ENCODE assay signal across 13 cellular contexts in genomic region chrX:45479196-45479834, GRCh38.
DNase-seq lines count a peak whose midpoint lies in the region; ATAC-seq and TF ChIP-seq lines count a peak whose summit lies in the region.
"Had no signal": no experiment of that assay in that cellular context is flagged by ENCODE, and none has a peak within 500 bp of the region (broad histone marks: within the 10 kb centered on the region; RNA-seq: fewer than 3 reads in every experiment).

No MANE protein-coding gene starts in this region.

- peak overlapping the region; percentile 73 to 81 for H3K27ac ChIP-seq in esophagus (ENCODE audit: low read depth in 2 of 2, low read length in 1 of 2)

- H3K9me3 Mint-ChIP-seq in activated T-helper 2 cell treated with anti-CD3 and anti-CD28 coated beads, Interferon-gamma antibody, Interleukin-2, Interleukin-4, amounts not matched to agents 10 μg/mL and 5 μg/mL and 100 μg/mL, durations not matched to agents 14 hours and 24 hours and 36 hours, result no peaks in the 10 kb centered on the region
- H3K9me3 Mint-ChIP-seq: stimulated activated memory B cell treated with anti-CD40 and anti-IgM and Interleukin-4, amounts not matched to agents 10 μg/mL and 1 μg/mL and 100 μg/mL, for 72 hours had no signal

- H3K4me1 Mint-ChIP-seq in activated T-helper 2 cell treated with anti-CD3 and anti-CD28 coated beads, Interferon-gamma antibody, Interleukin-2, Interleukin-4, amounts not matched to agents 10 μg/mL and 5 μg/mL and 100 μg/mL, durations not matched to agents 14 hours and 24 hours and 36 hours (ENCODE audit: low read depth), result peaks cover 6% of the 10 kb centered on the region
- H3K4me1 Mint-ChIP-seq: naive thymus-derived CD8-positive, alpha-beta T cell; stimulated activated memory B cell treated with anti-CD40 and anti-IgM and Interleukin-4, amounts not matched to agents 10 μg/mL and 1 μg/mL and 100 μg/mL, for 72 hours had no signal

- H3K4me3 Mint-ChIP-seq in activated T-helper 2 cell treated with anti-CD3 and anti-CD28 coated beads, Interferon-gamma antibody, Interleukin-2, Interleukin-4, amounts not matched to agents 10 μg/mL and 5 μg/mL and 100 μg/mL, durations not matched to agents 14 hours and 24 hours and 36 hours (ENCODE audit: low read depth), result no peak overlapping the region
- H3K4me3 Mint-ChIP-seq: naive thymus-derived CD8-positive, alpha-beta T cell; stimulated activated memory B cell treated with anti-CD40 and anti-IgM and Interleukin-4, amounts not matched to agents 10 μg/mL and 1 μg/mL and 100 μg/mL, for 72 hours had no signal

- TF ChIP-seq CTCF in GM13977 (IDR thresholded peaks at IDR 0.05; ENCODE audit: extremely low read depth, insufficient read depth, missing control alignments), result no peak

- H3K27ac Mint-ChIP-seq in activated T-helper 2 cell treated with anti-CD3 and anti-CD28 coated beads, Interferon-gamma antibody, Interleukin-2, Interleukin-4, amounts not matched to agents 10 μg/mL and 5 μg/mL and 100 μg/mL, durations not matched to agents 14 hours and 24 hours and 36 hours, result no peak overlapping the region
- H3K27ac Mint-ChIP-seq: naive thymus-derived CD8-positive, alpha-beta T cell; stimulated activated memory B cell treated with anti-CD40 and anti-IgM and Interleukin-4, amounts not matched to agents 10 μg/mL and 1 μg/mL and 100 μg/mL, for 72 hours had no signal

- H3K36me3 ChIP-seq in esophagus (ENCODE audit: control insufficient read depth in 2 of 2, insufficient read depth in 2 of 2, low read length in 1 of 2), result no peaks in the 10 kb centered on the region

- no peaks in the 10 kb centered on the region for H3K27me3 ChIP-seq in esophagus (ENCODE audit: control insufficient read depth in 1 of 2, insufficient read depth in 2 of 2, low read length in 2 of 2)

- 56 to 67% methylated on average over 4 of the region's 4 CpGs for WGBS in esophagus, 2 donors

- no peaks in the 10 kb centered on the region for H3K27me3 Mint-ChIP-seq in activated T-helper 2 cell treated with anti-CD3 and anti-CD28 coated beads, Interferon-gamma antibody, Interleukin-2, Interleukin-4, amounts not matched to agents 10 μg/mL and 5 μg/mL and 100 μg/mL, durations not matched to agents 14 hours and 24 hours and 36 hours (ENCODE audit: low read depth)
- H3K27me3 Mint-ChIP-seq: stimulated activated memory B cell treated with anti-CD40 and anti-IgM and Interleukin-4, amounts not matched to agents 10 μg/mL and 1 μg/mL and 100 μg/mL, for 72 hours had no signal

- intact Hi-C loops in activated T-helper 2 cell treated with anti-CD3 and anti-CD28 coated beads, Interferon-gamma antibody, Interleukin-2, Interleukin-4, amounts not matched to agents 10 μg/mL and 5 μg/mL and 100 μg/mL, durations not matched to agents 14 hours and 24 hours and 36 hours (cut with micrococcal nuclease), result no loop called here

- H3K9me3 ChIP-seq in esophagus (ENCODE audit: control insufficient read depth in 2 of 2, insufficient read depth in 1 of 2, low read depth in 1 of 2, low read length in 1 of 2), result no peaks in the 10 kb centered on the region

- in situ Hi-C loops in G401 (cut with HindIII; ENCODE audit: low sequenced_read_pairs), result no loop called here
- in situ Hi-C loops in GM13977 (cut with MboI; ENCODE audit: low pct_unique_long_range_greater_than_20kb, low sequenced_read_pairs, unreplicated experiment), result no loop called here

- H3K36me3 Mint-ChIP-seq in activated T-helper 2 cell treated with anti-CD3 and anti-CD28 coated beads, Interferon-gamma antibody, Interleukin-2, Interleukin-4, amounts not matched to agents 10 μg/mL and 5 μg/mL and 100 μg/mL, durations not matched to agents 14 hours and 24 hours and 36 hours (ENCODE audit: low read depth), result no peaks in the 10 kb centered on the region
- H3K36me3 Mint-ChIP-seq: stimulated activated memory B cell treated with anti-CD40 and anti-IgM and Interleukin-4, amounts not matched to agents 10 μg/mL and 1 μg/mL and 100 μg/mL, for 72 hours had no signal

- DNase-seq in EL, result peak; percentile 83
- DNase-seq in RPMI7951 (ENCODE audit: low read depth), result peak; percentile 89
- peak; percentile 94 for DNase-seq in renal cortical epithelial cell (ENCODE audit: low read depth)
- DNase-seq in stimulated activated naive CD8-positive, alpha-beta T cell treated with anti-CD3 and anti-CD28 coated beads, Interleukin-15, Interleukin-2, amounts not matched to agents 100 U/mL and 50 U/mL, for 24 hours, result no peak
- DNase-seq in G401 (ENCODE audit: low spot score), result no peak
- no peak for DNase-seq in activated T-helper 2 cell treated with anti-CD3 and anti-CD28 coated beads, Interferon-gamma antibody, Interleukin-2, Interleukin-4, amounts not matched to agents 10 μg/mL and 5 μg/mL and 100 μg/mL, durations not matched to agents 14 hours and 24 hours and 36 hours (ENCODE audit: low spot score)
- no peak for DNase-seq in GM13977 (ENCODE audit: low spot score)
- DNase-seq: activated CD4-positive, CD25-positive, alpha-beta regulatory T cell treated with anti-CD3 and anti-CD28 coated beads, Interleukin-2, amount 50 U/mL, for 72 hours; cortex of kidney; DMS 273 treated with DMSO at 0.1 percent for 48 hours; naive thymus-derived CD8-positive, alpha-beta T cell had no signal

- H3K4me3 ChIP-seq in esophagus (ENCODE audit: low read depth in 1 of 2, low read length in 2 of 2), result no peak overlapping the region

- no peaks in the 10 kb centered on the region for H3K4me1 ChIP-seq in esophagus (ENCODE audit: control insufficient read depth in 2 of 2, insufficient read depth in 2 of 2, low read length in 1 of 2)

- ATAC-seq in stimulated activated naive CD8-positive, alpha-beta T cell treated with anti-CD3 and anti-CD28 coated beads, Interleukin-15, Interleukin-2, amounts not matched to agents 100 U/mL and 50 U/mL, for 24 hours, result no peak
- ATAC-seq: naive thymus-derived CD8-positive, alpha-beta T cell; stimulated activated memory B cell treated with anti-CD40 and anti-IgM and Interleukin-4, amounts not matched to agents 10 μg/mL and 1 μg/mL and 100 μg/mL, for 72 hours had no signal

Comparison
In these comparisons a context has a peak if more than half of its experiments do, and no peak if none do; other contexts are left out.
1. DNase-seq: peak in EL (single experiment), RPMI7951 (single experiment) and renal cortical epithelial cell (single experiment); none in stimulated activated naive CD8-positive, alpha-beta T cell treated with anti-CD3 and anti-CD28 coated beads, Interleukin-15, Interleukin-2, amounts not matched to agents 100 U/mL and 50 U/mL, for 24 hours (single experiment), G401 (single experiment), activated T-helper 2 cell treated with anti-CD3 and anti-CD28 coated beads, Interferon-gamma antibody, Interleukin-2, Interleukin-4, amounts not matched to agents 10 μg/mL and 5 μg/mL and 100 μg/mL, durations not matched to agents 14 hours and 24 hours and 36 hours (single experiment) and GM13977 (single experiment).